In the genomic region with DNA sequence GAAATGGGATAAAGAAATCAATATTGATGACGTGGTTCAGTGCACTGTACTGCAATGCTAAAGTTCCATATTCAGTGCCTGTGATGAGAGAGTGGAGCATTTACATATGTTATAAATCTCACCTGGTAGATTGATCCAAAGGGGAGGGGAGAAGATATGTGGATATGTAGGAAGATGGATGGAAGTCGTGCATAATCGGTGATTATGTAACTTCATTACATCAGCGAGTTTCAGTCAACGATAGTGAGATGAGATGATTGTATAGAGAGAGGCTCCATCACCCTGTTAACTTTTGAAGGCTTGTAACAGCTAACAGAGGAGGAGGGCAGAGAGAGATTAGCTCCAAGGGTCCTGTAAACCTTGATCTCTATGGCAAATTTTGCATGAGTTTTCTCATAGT, we compare ENCODE assay signal across 1 cellular context.
TF ChIP-seq lines count a peak whose summit lies in the region.

No MANE protein-coding gene starts in this region.

TF ChIP-seq in neural cell, 6 proteins besides CTCF, POLR2A, EP300 and RAD21 (continued from another document):
- TF ChIP-seq, protein P1, sequence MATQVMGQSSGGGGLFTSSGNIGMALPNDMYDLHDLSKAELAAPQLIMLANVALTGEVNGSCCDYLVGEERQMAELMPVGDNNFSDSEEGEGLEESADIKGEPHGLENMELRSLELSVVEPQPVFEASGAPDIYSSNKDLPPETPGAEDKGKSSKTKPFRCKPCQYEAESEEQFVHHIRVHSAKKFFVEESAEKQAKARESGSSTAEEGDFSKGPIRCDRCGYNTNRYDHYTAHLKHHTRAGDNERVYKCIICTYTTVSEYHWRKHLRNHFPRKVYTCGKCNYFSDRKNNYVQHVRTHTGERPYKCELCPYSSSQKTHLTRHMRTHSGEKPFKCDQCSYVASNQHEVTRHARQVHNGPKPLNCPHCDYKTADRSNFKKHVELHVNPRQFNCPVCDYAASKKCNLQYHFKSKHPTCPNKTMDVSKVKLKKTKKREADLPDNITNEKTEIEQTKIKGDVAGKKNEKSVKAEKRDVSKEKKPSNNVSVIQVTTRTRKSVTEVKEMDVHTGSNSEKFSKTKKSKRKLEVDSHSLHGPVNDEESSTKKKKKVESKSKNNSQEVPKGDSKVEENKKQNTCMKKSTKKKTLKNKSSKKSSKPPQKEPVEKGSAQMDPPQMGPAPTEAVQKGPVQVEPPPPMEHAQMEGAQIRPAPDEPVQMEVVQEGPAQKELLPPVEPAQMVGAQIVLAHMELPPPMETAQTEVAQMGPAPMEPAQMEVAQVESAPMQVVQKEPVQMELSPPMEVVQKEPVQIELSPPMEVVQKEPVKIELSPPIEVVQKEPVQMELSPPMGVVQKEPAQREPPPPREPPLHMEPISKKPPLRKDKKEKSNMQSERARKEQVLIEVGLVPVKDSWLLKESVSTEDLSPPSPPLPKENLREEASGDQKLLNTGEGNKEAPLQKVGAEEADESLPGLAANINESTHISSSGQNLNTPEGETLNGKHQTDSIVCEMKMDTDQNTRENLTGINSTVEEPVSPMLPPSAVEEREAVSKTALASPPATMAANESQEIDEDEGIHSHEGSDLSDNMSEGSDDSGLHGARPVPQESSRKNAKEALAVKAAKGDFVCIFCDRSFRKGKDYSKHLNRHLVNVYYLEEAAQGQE (IDR thresholded peaks at IDR 0.05; ENCODE audit: borderline replicate concordance) = no peak
- TF ChIP-seq SMC3 (conservative IDR thresholded peaks at IDR 0.05; ENCODE audit: poor library complexity) (no peak), EZH2 (IDR thresholded peaks at IDR 0.05; ENCODE audit: borderline replicate concordance, insufficient read depth, low read length, poor library complexity, severe bottlenecking) (no peak), MXI1 (conservative IDR thresholded peaks at IDR 0.05; ENCODE audit: poor library complexity, severe bottlenecking) (no peak)
